Comparison of ENCODE assay signal across 14 cellular contexts in the genomic region with DNA sequence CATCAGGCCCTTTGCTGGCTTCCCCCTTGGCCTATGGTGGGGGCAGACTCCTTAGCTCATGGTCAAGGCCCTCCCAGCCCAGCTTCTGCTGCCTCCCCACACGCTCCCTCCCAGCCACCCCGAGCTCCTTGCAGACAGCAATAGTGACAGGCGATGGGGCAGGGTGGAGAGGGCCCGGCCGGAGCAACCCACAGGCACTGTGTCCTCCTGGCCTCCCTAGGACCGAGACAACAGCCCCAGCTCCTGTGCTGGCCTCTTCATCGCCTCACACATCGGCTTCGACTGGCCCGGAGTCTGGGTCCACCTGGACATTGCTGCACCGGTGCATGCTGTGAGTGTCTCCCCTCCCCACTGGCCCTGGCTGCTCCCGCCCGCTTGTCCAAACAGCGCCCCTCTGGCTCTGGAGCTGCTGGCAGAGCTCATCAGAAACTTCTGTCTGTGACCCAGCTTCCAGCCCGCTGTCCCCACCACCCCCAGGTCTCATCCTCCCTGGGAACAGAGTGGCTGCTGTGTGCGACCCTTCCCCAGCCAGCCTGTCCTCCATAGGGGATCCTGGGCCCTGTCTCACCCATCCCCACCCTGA. TPM values are rescaled to one million over a fixed set of nuclear protein-coding genes. Genes with fewer than 3 reads are reported as not detected.
DNase-seq lines count a peak whose midpoint lies in the region; FAIRE-seq and TF ChIP-seq lines count a peak whose summit lies in the region.
"Had no signal": no experiment of that assay in that cellular context is flagged by ENCODE, and none has a peak within 500 bp of the region (broad histone marks: within the 10 kb centered on the region; RNA-seq: fewer than 3 reads in every experiment).

No MANE protein-coding gene starts in this region.

- in situ Hi-C loops in GM13977 (cut with MboI; ENCODE audit: low pct_unique_long_range_greater_than_20kb, low sequenced_read_pairs, unreplicated experiment), result no loop called here

- no peaks in the 10 kb centered on the region for H3K4me1 Mint-ChIP-seq in HFFc6 (ENCODE audit: low read depth)
- H3K4me1 Mint-ChIP-seq: activated naive CD4-positive, alpha-beta T cell treated with anti-CD3 and anti-CD28 coated beads, Interleukin-2, amount 50 U/mL, for 24 hours; CD4-positive, alpha-beta memory T cell; IgD-negative memory B cell had no signal

- H3K27ac Mint-ChIP-seq in HFFc6, result no peak overlapping the region
- H3K27ac Mint-ChIP-seq: activated B cell treated with CpG ODN at 0.5 μM for 24 hours; activated naive CD4-positive, alpha-beta T cell treated with anti-CD3 and anti-CD28 coated beads, Interleukin-2, amount 50 U/mL, for 24 hours; IgD-negative memory B cell had no signal

- H3K27me3 Mint-ChIP-seq in HFFc6 (ENCODE audit: insufficient read depth), result peaks cover 9% of the 10 kb centered on the region
- H3K27me3 Mint-ChIP-seq: activated B cell treated with CpG ODN at 0.5 μM for 24 hours; activated naive CD4-positive, alpha-beta T cell treated with anti-CD3 and anti-CD28 coated beads, Interleukin-2, amount 50 U/mL, for 24 hours; CD4-positive, alpha-beta memory T cell; IgD-negative memory B cell had no signal

- no peaks in the 10 kb centered on the region for H3K36me3 Mint-ChIP-seq in HFFc6 (ENCODE audit: low read depth)

- no peak for TF ChIP-seq CTCF in D721Med (IDR thresholded peaks at IDR 0.05; ENCODE audit: insufficient read depth, missing control alignments)
- no peak for TF ChIP-seq CTCF in GM13977 (IDR thresholded peaks at IDR 0.05; ENCODE audit: extremely low read depth, insufficient read depth, missing control alignments)
- TF ChIP-seq CTCF in coronary artery (IDR thresholded peaks at IDR 0.05), result no peak
- no peak for TF ChIP-seq CTCF in HFFc6 (IDR thresholded peaks at IDR 0.05)
- no peak for TF ChIP-seq CTCF in RWPE1 (conservative IDR thresholded peaks at IDR 0.05; ENCODE audit: low read depth)

- DNase-seq in D721Med (ENCODE audit: insufficient read length, low spot score) (peak; percentile 9), GM13977 (ENCODE audit: low spot score) (peak; percentile 9), coronary artery (ENCODE audit: low spot score) (peak; percentile 68), mucosa of gallbladder (ENCODE audit: low spot score) (peak; percentile 6), HFFc6 (no peak), RWPE1 (ENCODE audit: low spot score) (no peak), dedifferentiated amniotic fluid mesenchymal stem cell (ENCODE audit: extremely low spot score) (no peak)
- DNase-seq: CD4-positive, alpha-beta memory T cell; NCI-H1436; substantia nigra had no signal

- H3K27ac ChIP-seq in coronary artery, result no peak overlapping the region
- no peak overlapping the region for H3K27ac ChIP-seq in RWPE1
- H3K27ac ChIP-seq: SJCRH30 had no signal

- no peak overlapping the region for H3K4me3 ChIP-seq in coronary artery
- H3K4me3 ChIP-seq: SJCRH30 had no signal

- FAIRE-seq in D721Med (lab: Jason Lieb, UNC), result no peak

- H3K9me3 Mint-ChIP-seq in HFFc6, result no peaks in the 10 kb centered on the region
- H3K9me3 Mint-ChIP-seq: activated B cell treated with CpG ODN at 0.5 μM for 24 hours; activated naive CD4-positive, alpha-beta T cell treated with anti-CD3 and anti-CD28 coated beads, Interleukin-2, amount 50 U/mL, for 24 hours; CD4-positive, alpha-beta memory T cell; IgD-negative memory B cell had no signal

- POLR2A ChIA-PET in RWPE1 (lab: Yijun Ruan, JAX; ENCODE audit: low non-redundant PET), result interaction anchor here (0.6 kb wide), 2 partner anchors 14 to 30 kb away, joined by 3 read pairs; no protein-coding TSS in a partner anchor

- CTCF ChIA-PET in RWPE1 (lab: Yijun Ruan, JAX), result interaction anchor here (0.7 kb wide), 1 partner anchor 1087 kb away, joined by 3 read pairs; no protein-coding TSS in a partner anchor

- H3K4me3 Mint-ChIP-seq in HFFc6, result no peak overlapping the region
- H3K4me3 Mint-ChIP-seq: activated B cell treated with CpG ODN at 0.5 μM for 24 hours; activated naive CD4-positive, alpha-beta T cell treated with anti-CD3 and anti-CD28 coated beads, Interleukin-2, amount 50 U/mL, for 24 hours; CD4-positive, alpha-beta memory T cell; IgD-negative memory B cell had no signal

RNA-seq across cellular contexts. Expression of a gene that starts 21.8 kb away (rescaled TPM):
- 39.1 TPM for total RNA-seq in mucosa of gallbladder
- total RNA-seq in HFFc6 (2021; fragmentation: NEBNext Ultra II Directional; extraction: Animal tissue kit (Norgen Biotek cat#: 25700)), result 10 to 100 TPM; 12.0 to 17.8 (median 12.6) TPM

Comparison
In these comparisons a context has a peak if more than half of its experiments do, and no peak if none do; other contexts are left out.
1. DNase-seq: peak in D721Med (single experiment), GM13977 (single experiment), coronary artery (single experiment) and mucosa of gallbladder (single experiment); none in HFFc6 (single experiment), RWPE1 (single experiment) and dedifferentiated amniotic fluid mesenchymal stem cell (single experiment).